ENCODE assay signal across 10 cellular contexts in genomic region chr10:31758495-31758894, GRCh38.
A peak's percentile ranks its signal among the peaks of the same experiment; 100 is the strongest.
DNase-seq lines count a peak whose midpoint lies in the region; ATAC-seq and TF ChIP-seq lines count a peak whose summit lies in the region.
"Had no signal": no experiment of that assay in that cellular context is flagged by ENCODE, and none has a peak within 500 bp of the region (broad histone marks: within the 10 kb centered on the region; RNA-seq: fewer than 3 reads in every experiment).

No MANE protein-coding gene starts in this region.

- H3K14ac ChIP-seq in neuronal stem cell (ENCODE audit: low read length): no peak overlapping the region

- H3K36me3 ChIP-seq in sigmoid colon: no peaks in the 10 kb centered on the region
- no peaks in the 10 kb centered on the region for H3K36me3 ChIP-seq in neuronal stem cell (replicated peaks in 1 of 2; ENCODE audit: control insufficient read depth in 2 of 2, insufficient read depth in 2 of 2, low read length in 2 of 2)

- no peak overlapping the region for H2BK5ac ChIP-seq in neuronal stem cell (ENCODE audit: low read length)

- H2BK120ac ChIP-seq in neuronal stem cell (ENCODE audit: low read depth, low read length): no peak overlapping the region

- peaks cover 0 to 55% (median 40%) of the 10 kb centered on the region in 4 donors for H3K4me1 ChIP-seq in sigmoid colon
- H3K4me1 ChIP-seq in neuronal stem cell (ENCODE audit: control insufficient read depth in 2 of 2, insufficient read depth in 1 of 2, low read depth in 1 of 2, low read length in 2 of 2): peaks cover 7 to 33% of the 10 kb centered on the region in 2 donors

- no peak overlapping the region for H3K9ac ChIP-seq in neuronal stem cell (ENCODE audit: low read depth, low read length, poor library complexity)

- H2BK12ac ChIP-seq in neuronal stem cell (ENCODE audit: low read length): no peak overlapping the region

- no peaks in the 10 kb centered on the region for H3K9me3 ChIP-seq in sigmoid colon
- no peaks in the 10 kb centered on the region for H3K9me3 ChIP-seq in neuronal stem cell (replicated peaks in 1 of 2; ENCODE audit: control insufficient read depth in 2 of 2, insufficient read depth in 1 of 2, low read depth in 1 of 2, low read length in 2 of 2)

- CTCF ChIA-PET in Calu3 (lab: Charles Lee): no interaction called here

- no peaks in the 10 kb centered on the region for H3K79me1 ChIP-seq in neuronal stem cell (ENCODE audit: low read depth, low read length)

- TSS peak; percentile 66 for BruUV-seq in Calu3 (replicated peaks; lab: Mats Ljungman, UMichigan)

- ATAC-seq in HG03280 (IDR thresholded peaks at IDR 0.05; ENCODE audit: unreplicated experiment) (no peak), GM21825 (IDR thresholded peaks at IDR 0.05; ENCODE audit: unreplicated experiment) (no peak)

- H3K4me3 Mint-ChIP-seq in Calu3 (ENCODE audit: low read depth, unreplicated experiment): peak overlapping the region; percentile 84

- no peaks in the 10 kb centered on the region for H3K9me3 Mint-ChIP-seq in Calu3 (ENCODE audit: low read depth, unreplicated experiment)
- H3K9me3 Mint-ChIP-seq: activated T-cell treated with anti-CD3 and anti-CD28 coated beads, Interleukin-2, amount 50 U/mL, for 4 hours had no signal

- H3K27ac Mint-ChIP-seq in Calu3 (ENCODE audit: unreplicated experiment): peak overlapping the region; percentile 93

- DNase-seq in Calu3: no peak
- DNase-seq in RPMI7951 (ENCODE audit: low read depth): peak; percentile 31
- peak; percentile 33 for DNase-seq in fibroblast of pulmonary artery (ENCODE audit: low read depth)
- DNase-seq in sigmoid colon: no peak
- DNase-seq in RPMI8226: no peak
- DNase-seq in neuronal stem cell (ENCODE audit: low spot score): no peak
- DNase-seq: NCI-H187 treated with DMSO at 0.1 percent for 48 hours had no signal

- WGBS in sigmoid colon, 2 donors: 88% methylated on average over 5 of the region's 5 CpGs
- no CpG with 5 or more reads among the region's 5 CpGs for WGBS in neuronal stem cell (ENCODE audit: extremely low coverage in 2 of 2, insufficient read length in 2 of 2, insufficient replicate concordance in 1 of 2), 2 donors

- H3K27me3 ChIP-seq in sigmoid colon (no peaks in the 10 kb centered on the region), neuronal stem cell (ENCODE audit: control insufficient read depth in 3 of 3, insufficient read depth in 3 of 3, low read depth in 1 of 3, low read length in 3 of 3) (no peaks in the 10 kb centered on the region)

- H2BK15ac ChIP-seq in neuronal stem cell (ENCODE audit: low read length): no peak overlapping the region

- TF ChIP-seq EP300 in sigmoid colon (IDR thresholded peaks at IDR 0.05): no peak

- no peak overlapping the region for H3K4me2 ChIP-seq in neuronal stem cell (ENCODE audit: insufficient read depth, low read length, poor library complexity, severe bottlenecking)

- no peak overlapping the region for H4K91ac ChIP-seq in neuronal stem cell (ENCODE audit: low read depth, low read length, poor library complexity)

- H3K23ac ChIP-seq in neuronal stem cell (ENCODE audit: low read depth, low read length, poor library complexity): no peak overlapping the region

- H3K27ac ChIP-seq in sigmoid colon (peak overlapping the region; percentile 93 to 99 (median 94)), neuronal stem cell (replicated peaks; ENCODE audit: low read length) (no peak overlapping the region)

- H3K36me3 Mint-ChIP-seq in Calu3 (ENCODE audit: insufficient read depth, unreplicated experiment): peaks cover 19% of the 10 kb centered on the region

- no peak for TF ChIP-seq CTCF in Calu3 (IDR thresholded peaks at IDR 0.05; ENCODE audit: unreplicated experiment)
- no peak for TF ChIP-seq CTCF in fibroblast of pulmonary artery (IDR thresholded peaks at IDR 0.05; ENCODE audit: low read length, missing control alignments)
- no peak for TF ChIP-seq CTCF in sigmoid colon (IDR thresholded peaks at IDR 0.05)

- peaks cover 28% of the 10 kb centered on the region for H3K4me1 Mint-ChIP-seq in Calu3 (ENCODE audit: low read depth, unreplicated experiment)

- H3K27me3 Mint-ChIP-seq in Calu3 (ENCODE audit: unreplicated experiment): no peaks in the 10 kb centered on the region

- no peak overlapping the region for H3K18ac ChIP-seq in neuronal stem cell (ENCODE audit: low read length)

- no peak overlapping the region for H3K4me3 ChIP-seq in fibroblast of pulmonary artery (replicated peaks; ENCODE audit: low read depth, low read length)
- no peak overlapping the region for H3K4me3 ChIP-seq in sigmoid colon
- H3K4me3 ChIP-seq in neuronal stem cell (ENCODE audit: low read length in 2 of 2): no peak overlapping the region

- TF ChIP-seq POLR2A in sigmoid colon (IDR thresholded peaks at IDR 0.05): no peak

- no peak overlapping the region for H3K4ac ChIP-seq in neuronal stem cell (ENCODE audit: low read length)

- no peak overlapping the region for H2AK5ac ChIP-seq in neuronal stem cell (ENCODE audit: low read depth, low read length)

- H2AFZ ChIP-seq in neuronal stem cell (ENCODE audit: low read length): no peak overlapping the region

- no peak overlapping the region for H4K8ac ChIP-seq in neuronal stem cell (ENCODE audit: low read depth, low read length)

- intact Hi-C loops in Calu3 (cut with micrococcal nuclease; ENCODE audit: unreplicated experiment) (no loop called here), sigmoid colon (cut with DNase I) (loop anchor here (5.0 to 10.0 kb wide), 4 partner anchors 54 to 726 kb away; partner anchors contain the start of genes ZEB1 and ZNF438)

Comparison
In these comparisons a context has a peak if more than half of its experiments do, and no peak if none do; other contexts are left out.
1. DNase-seq: peak in RPMI7951 (single experiment) and fibroblast of pulmonary artery (single experiment); none in Calu3 (single experiment), sigmoid colon (single experiment), RPMI8226 (single experiment) and neuronal stem cell (single experiment).